ENCODE assay signal across 15 cellular contexts in the genomic region with DNA sequence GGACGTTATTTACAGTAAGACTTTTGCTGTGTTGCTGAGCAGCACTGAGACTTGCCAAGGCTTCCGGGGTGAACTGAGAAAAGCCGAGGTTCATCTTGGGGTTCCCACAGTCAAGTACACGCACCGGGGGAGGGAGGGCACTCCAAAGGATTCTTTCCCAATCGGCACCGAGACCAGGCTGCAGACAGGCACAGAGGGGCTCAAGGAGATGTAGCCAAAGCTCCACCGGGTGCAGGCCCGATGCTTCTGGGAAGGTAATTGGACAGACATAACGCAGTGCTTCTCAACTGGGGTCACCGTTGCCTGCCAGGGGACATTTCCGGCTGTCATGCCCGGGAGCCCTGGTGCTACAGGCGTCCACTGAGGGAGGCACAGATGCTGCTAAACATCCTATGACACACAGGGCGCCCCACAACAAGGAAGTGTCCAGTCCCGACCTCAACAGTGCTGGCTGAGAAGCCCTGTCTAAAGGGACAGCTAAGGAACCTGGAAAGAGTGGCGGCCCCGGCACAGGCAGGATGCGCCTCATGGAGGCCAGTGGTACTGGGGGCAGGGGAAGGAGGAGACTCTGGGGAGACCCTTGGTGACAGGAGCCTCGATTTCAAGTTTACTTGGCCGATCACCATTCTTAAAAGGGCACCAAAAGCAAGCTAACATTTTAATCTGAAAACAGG.
DNase-seq lines count a peak whose midpoint lies in the region; ATAC-seq and TF ChIP-seq lines count a peak whose summit lies in the region.
"Had no signal": no experiment of that assay in that cellular context is flagged by ENCODE, and none has a peak within 500 bp of the region (broad histone marks: within the 10 kb centered on the region; RNA-seq: fewer than 3 reads in every experiment).

No MANE protein-coding gene starts in this region.

- no peak overlapping the region for H3K14ac ChIP-seq in IMR-90 (replicated peaks; ENCODE audit: low read depth, low read length)

- H3K23ac ChIP-seq in IMR-90 (ENCODE audit: low read depth, low read length), result no peak overlapping the region

- no peak overlapping the region for H2BK5ac ChIP-seq in IMR-90 (ENCODE audit: low read depth, low read length, poor library complexity, severe bottlenecking)

- no peak overlapping the region for H2BK15ac ChIP-seq in IMR-90 (ENCODE audit: low read depth, low read length)

- no TSS peak for BruUV-seq in IMR-90 (replicated peaks; lab: Mats Ljungman, UMichigan)

- H3K36me3 ChIP-seq in BLaER1, result peaks cover 11% of the 10 kb centered on the region
- H3K36me3 ChIP-seq in IMR-90 (ENCODE audit: control insufficient read depth, insufficient read depth, low read length), result peaks cover 74% of the 10 kb centered on the region
- H3K36me3 ChIP-seq in sigmoid colon, result peaks cover 0 to 62% (median 6%) of the 10 kb centered on the region in 4 donors

- H3K9me3 Mint-ChIP-seq in glutamatergic neuron (ENCODE audit: unreplicated experiment), result peaks cover 18% of the 10 kb centered on the region
- H3K9me3 Mint-ChIP-seq: CD8-positive, alpha-beta T cell had no signal

- WGBS in IMR-90 (ENCODE audit: extremely low coverage in 2 of 2, insufficient read length in 1 of 2), 2 experiments, result 94% methylated on average over 13 of the region's 21 CpGs; no CpG with 5 or more reads in 1 of the 2 experiments
- WGBS in sigmoid colon, 2 donors, result 96% methylated on average over 21 of the region's 21 CpGs

- H3K27ac ChIP-seq in BLaER1 (no peak overlapping the region), IMR-90 (ENCODE audit: insufficient read depth, low read length) (no peak overlapping the region), sigmoid colon (no peak overlapping the region)

- no peak overlapping the region for H2AFZ ChIP-seq in IMR-90 (replicated peaks; ENCODE audit: low read length, poor library complexity)

- CTCF ChIA-PET in IMR-90 (lab: Yijun Ruan, JAX), result no interaction called here

- H3K79me1 ChIP-seq in IMR-90 (ENCODE audit: low read depth in 1 of 2, low read length in 2 of 2), result no peaks in the 10 kb centered on the region

- no peak for TF ChIP-seq CTCF in IMR-90 (conservative IDR thresholded peaks at IDR 0.05; ENCODE audit: low read depth, low read length)
- TF ChIP-seq CTCF in glutamatergic neuron (IDR thresholded peaks at IDR 0.05; ENCODE audit: partially characterized antibody, unreplicated experiment), result no peak
- no peak for TF ChIP-seq CTCF in sigmoid colon (IDR thresholded peaks at IDR 0.05)

- H4K8ac ChIP-seq in IMR-90 (ENCODE audit: low read depth in 2 of 2, low read length in 2 of 2), result no peak overlapping the region

- no peak overlapping the region for H2BK20ac ChIP-seq in IMR-90 (ENCODE audit: low read depth, low read length)

- peaks cover 14% of the 10 kb centered on the region for H3K9me1 ChIP-seq in IMR-90 (ENCODE audit: insufficient read depth, low read length)

- no peak overlapping the region for H3K4ac ChIP-seq in IMR-90 (ENCODE audit: low read depth, low read length)

- TF ChIP-seq POLR2A in IMR-90 (IDR thresholded peaks at IDR 0.05; ENCODE audit: low read depth, low read length), result no peak
- TF ChIP-seq POLR2A in sigmoid colon (IDR thresholded peaks at IDR 0.05), result no peak

- H3K18ac ChIP-seq in IMR-90 (ENCODE audit: low read depth, low read length), result no peak overlapping the region

- no peak overlapping the region for H4K91ac ChIP-seq in IMR-90 (ENCODE audit: insufficient read depth, low read depth, low read length)

- ATAC-seq in IMR-90 (ENCODE audit: low read depth), result no peak
- ATAC-seq: CD8-positive, alpha-beta T cell; HepG2 had no signal

- H4K20me1 ChIP-seq in BLaER1 (no peaks in the 10 kb centered on the region), IMR-90 (ENCODE audit: insufficient read depth, low read length) (no peaks in the 10 kb centered on the region; the same call in 1 of the 2 replicates)

- in situ Hi-C loops in IMR-90 (cut with MboI; ENCODE audit: low sequenced_read_pairs), result no loop called here

- H3K4me3 ChIP-seq in BLaER1 (no peak overlapping the region), IMR-90 (ENCODE audit: insufficient read depth, low read depth, low read length) (no peak overlapping the region), sigmoid colon (no peak overlapping the region)

- POLR2A ChIA-PET in IMR-90 (lab: Charles Lee; ENCODE audit: unreplicated experiment), result no interaction called here

- TF ChIP-seq RAD21 in IMR-90 (IDR thresholded peaks at IDR 0.05; ENCODE audit: low read length), result no peak

- DNase-seq in IMR-90 (no peak), glutamatergic neuron (no peak), sigmoid colon (peak; percentile 59), DMS 273 (lab: John Stamatoyannopoulos, UW; ENCODE audit: unreplicated experiment) (no peak), NCI-H1417 (lab: John Stamatoyannopoulos, UW) (no peak), hippocampal formation (lab: John Stamatoyannopoulos, UW) (no peak)
- DNase-seq: CD8-positive, alpha-beta T cell; COR-L47; DND-41; GDM1; HCEC 1CT had no signal

- no peak overlapping the region for H3K4me3 Mint-ChIP-seq in glutamatergic neuron (ENCODE audit: unreplicated experiment)
- H3K4me3 Mint-ChIP-seq: B cell; CD14-positive monocyte; CD8-positive, alpha-beta T cell had no signal

- H3K4me1 ChIP-seq in BLaER1, result peaks cover 49% of the 10 kb centered on the region
- H3K4me1 ChIP-seq in IMR-90 (ENCODE audit: control insufficient read depth, insufficient read depth, low read length), result no peaks in the 10 kb centered on the region; the same call in 1 of the 2 replicates
- H3K4me1 ChIP-seq in sigmoid colon, result no peaks in the 10 kb centered on the region

- intact Hi-C loops in IMR-90 (cut with micrococcal nuclease) (no loop called here), sigmoid colon (cut with DNase I) (no loop called here)

- peaks cover 12% of the 10 kb centered on the region for H3K36me3 Mint-ChIP-seq in glutamatergic neuron (ENCODE audit: unreplicated experiment)
- H3K36me3 Mint-ChIP-seq: CD8-positive, alpha-beta T cell had no signal

- H3K27me3 ChIP-seq in BLaER1 (no peaks in the 10 kb centered on the region), IMR-90 (ENCODE audit: control insufficient read depth, insufficient read depth, low read length) (no peaks in the 10 kb centered on the region), sigmoid colon (no peaks in the 10 kb centered on the region)

- peaks cover 6% of the 10 kb centered on the region for H3K27me3 Mint-ChIP-seq in glutamatergic neuron (ENCODE audit: unreplicated experiment)
- H3K27me3 Mint-ChIP-seq: B cell had no signal

- TF ChIP-seq EP300 in sigmoid colon (IDR thresholded peaks at IDR 0.05), result no peak

- no peak overlapping the region for H4K5ac ChIP-seq in IMR-90 (ENCODE audit: low read depth, low read length)

- no peak overlapping the region for H3K56ac ChIP-seq in IMR-90 (ENCODE audit: extremely low read depth, insufficient read depth, low read length)

- H2AK9ac ChIP-seq in IMR-90 (replicated peaks; ENCODE audit: low read depth, low read length, poor library complexity), result peak overlapping the region; percentile 42

- dilution Hi-C loops in IMR-90 (cut with HindIII; ENCODE audit: low sequenced_read_pairs, unreplicated experiment), result no loop called here

- peak overlapping the region; percentile 76 for H3K27ac Mint-ChIP-seq in glutamatergic neuron (ENCODE audit: unreplicated experiment)
- H3K27ac Mint-ChIP-seq: B cell; CD14-positive monocyte; CD8-positive, alpha-beta T cell had no signal

- H3K4me2 ChIP-seq in BLaER1 (peak overlapping the region; percentile 54), IMR-90 (ENCODE audit: low read depth, low read length) (no peak overlapping the region)

- no peak overlapping the region for H2BK120ac ChIP-seq in IMR-90 (ENCODE audit: low read depth, low read length)

- H3K9me3 ChIP-seq in BLaER1 (peaks cover 25% of the 10 kb centered on the region), IMR-90 (ENCODE audit: control insufficient read depth, insufficient read depth, low read length) (no peaks in the 10 kb centered on the region), sigmoid colon (no peaks in the 10 kb centered on the region)

- H3K9ac ChIP-seq in BLaER1, result no peak overlapping the region
- H3K9ac ChIP-seq in IMR-90 (ENCODE audit: low read depth, low read length), result no peak overlapping the region

- H2AK5ac ChIP-seq in IMR-90 (ENCODE audit: low read depth, low read length), result no peak overlapping the region

- H3K4me1 Mint-ChIP-seq in glutamatergic neuron (ENCODE audit: low read depth, unreplicated experiment), result peaks cover 43% of the 10 kb centered on the region

TF ChIP-seq in IMR-90, 13 proteins besides CTCF, POLR2A, EP300 and RAD21 (continues in another document):
- TF ChIP-seq NFE2L2 (IDR thresholded peaks at IDR 0.05; ENCODE audit: low read depth, low read length) (no peak), CEBPB (IDR thresholded peaks at IDR 0.05; ENCODE audit: low read depth, low read length) (no peak), BHLHE40 (IDR thresholded peaks at IDR 0.05; ENCODE audit: low read depth, low read length) (no peak), MAZ (IDR thresholded peaks at IDR 0.05; ENCODE audit: borderline replicate concordance, low read depth, low read length) (no peak), RFX5 (IDR thresholded peaks at IDR 0.05; ENCODE audit: low read depth, low read length) (no peak), MAFK (IDR thresholded peaks at IDR 0.05; ENCODE audit: low read depth, low read length) (no peak), RCOR1 (IDR thresholded peaks at IDR 0.05; ENCODE audit: insufficient replicate concordance, low read length) (no peak), MXI1 (IDR thresholded peaks at IDR 0.05; ENCODE audit: borderline replicate concordance, low read depth, low read length) (no peak), FOS (IDR thresholded peaks at IDR 0.05; ENCODE audit: low read depth, low read length) (no peak), SMC3 (IDR thresholded peaks at IDR 0.05; ENCODE audit: low read depth, low read length) (no peak)
- TF ChIP-seq, protein P1, sequence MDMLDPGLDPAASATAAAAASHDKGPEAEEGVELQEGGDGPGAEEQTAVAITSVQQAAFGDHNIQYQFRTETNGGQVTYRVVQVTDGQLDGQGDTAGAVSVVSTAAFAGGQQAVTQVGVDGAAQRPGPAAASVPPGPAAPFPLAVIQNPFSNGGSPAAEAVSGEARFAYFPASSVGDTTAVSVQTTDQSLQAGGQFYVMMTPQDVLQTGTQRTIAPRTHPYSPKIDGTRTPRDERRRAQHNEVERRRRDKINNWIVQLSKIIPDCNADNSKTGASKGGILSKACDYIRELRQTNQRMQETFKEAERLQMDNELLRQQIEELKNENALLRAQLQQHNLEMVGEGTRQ (IDR thresholded peaks at IDR 0.05; ENCODE audit: low read depth, low read length), result no peak
- TF ChIP-seq, protein P2, sequence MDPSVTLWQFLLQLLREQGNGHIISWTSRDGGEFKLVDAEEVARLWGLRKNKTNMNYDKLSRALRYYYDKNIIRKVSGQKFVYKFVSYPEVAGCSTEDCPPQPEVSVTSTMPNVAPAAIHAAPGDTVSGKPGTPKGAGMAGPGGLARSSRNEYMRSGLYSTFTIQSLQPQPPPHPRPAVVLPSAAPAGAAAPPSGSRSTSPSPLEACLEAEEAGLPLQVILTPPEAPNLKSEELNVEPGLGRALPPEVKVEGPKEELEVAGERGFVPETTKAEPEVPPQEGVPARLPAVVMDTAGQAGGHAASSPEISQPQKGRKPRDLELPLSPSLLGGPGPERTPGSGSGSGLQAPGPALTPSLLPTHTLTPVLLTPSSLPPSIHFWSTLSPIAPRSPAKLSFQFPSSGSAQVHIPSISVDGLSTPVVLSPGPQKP (IDR thresholded peaks at IDR 0.05; ENCODE audit: borderline replicate concordance, low read depth, low read length), result no peak
